Comparison of ENCODE assay signal across 17 cellular contexts in the genomic region with DNA sequence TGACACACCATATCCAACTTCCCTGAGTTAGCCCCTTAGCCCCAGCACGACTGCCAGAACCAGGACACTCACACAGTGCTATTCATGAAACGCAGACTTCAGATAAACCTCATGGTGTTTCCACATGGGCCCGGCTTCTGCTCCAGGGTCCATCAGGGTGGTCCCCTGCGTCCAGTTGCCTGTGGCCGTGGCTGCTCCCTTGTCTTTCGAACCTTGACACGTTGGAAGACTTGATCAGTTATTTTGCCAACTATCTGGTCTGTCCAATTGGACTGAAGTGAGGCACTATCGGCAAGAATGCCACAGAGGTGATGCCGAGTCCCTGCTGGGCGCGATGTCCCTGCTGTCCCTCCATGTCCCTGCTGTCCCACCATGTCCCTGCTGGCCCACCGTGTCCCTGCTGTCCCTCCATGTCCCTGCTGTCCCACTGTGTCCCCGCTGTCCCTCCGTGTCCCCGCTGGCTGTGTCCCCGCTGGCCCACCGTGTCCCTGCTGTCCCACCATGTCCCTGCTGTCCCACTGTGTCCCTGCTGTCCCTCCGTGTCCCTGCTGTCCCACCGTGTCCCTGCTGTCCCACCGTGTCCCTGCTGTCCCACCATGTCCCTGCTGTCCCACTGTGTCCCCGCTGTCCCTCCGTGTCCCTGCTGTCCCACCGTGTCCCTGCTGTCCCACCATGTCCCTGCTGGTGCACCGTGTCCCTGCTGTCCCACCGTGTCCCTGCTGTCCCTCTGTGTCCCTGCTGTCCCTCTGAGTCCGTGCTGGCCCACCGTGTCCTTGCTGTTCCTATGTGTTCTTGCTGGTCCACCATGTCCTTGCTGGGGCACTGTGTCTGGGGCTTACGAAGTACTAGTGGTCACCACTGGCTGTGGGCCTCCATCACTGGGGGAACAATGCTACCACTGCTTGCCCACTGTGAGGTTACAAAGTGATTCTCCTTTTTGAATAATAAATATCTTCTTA.
DNase-seq lines count a peak whose midpoint lies in the region; ATAC-seq and TF ChIP-seq lines count a peak whose summit lies in the region.
"Had no signal": no experiment of that assay in that cellular context is flagged by ENCODE, and none has a peak within 500 bp of the region (broad histone marks: within the 10 kb centered on the region; RNA-seq: fewer than 3 reads in every experiment).

No MANE protein-coding gene starts in this region.

- peak overlapping the region; percentile 75 for H4K91ac ChIP-seq in neuronal stem cell (ENCODE audit: low read depth, low read length, poor library complexity)

- H3K4me3 ChIP-seq in right cardiac atrium (ENCODE audit: low read length), result no peak overlapping the region
- no peak overlapping the region for H3K4me3 ChIP-seq in neuronal stem cell (ENCODE audit: low read length in 2 of 2)
- no peak overlapping the region for H3K4me3 ChIP-seq in aorta (ENCODE audit: low read length in 2 of 2)
- H3K4me3 ChIP-seq: GM23338, MG63 had no signal

- CTCF ChIA-PET in MCF 10A (lab: Yijun Ruan, JAX), result no interaction called here

- H4K8ac ChIP-seq in neuronal stem cell (ENCODE audit: low read depth, low read length), result peak overlapping the region; percentile 23

- H3K36me3 ChIP-seq in neuronal stem cell (replicated peaks in 1 of 2; ENCODE audit: control insufficient read depth in 2 of 2, insufficient read depth in 2 of 2, low read length in 2 of 2), result no peaks in the 10 kb centered on the region
- H3K36me3 ChIP-seq in aorta (ENCODE audit: control insufficient read depth in 1 of 2, insufficient read depth in 2 of 2, low read length in 1 of 2), result no peaks in the 10 kb centered on the region
- H3K36me3 ChIP-seq: MG63 had no signal

- H3K4me1 ChIP-seq in right cardiac atrium (ENCODE audit: control insufficient read depth, insufficient read depth, low read length), result no peaks in the 10 kb centered on the region
- H3K4me1 ChIP-seq in neuronal stem cell (ENCODE audit: control insufficient read depth in 2 of 2, insufficient read depth in 1 of 2, low read depth in 1 of 2, low read length in 2 of 2), result peaks cover 0 to 9% of the 10 kb centered on the region in 2 donors
- H3K4me1 ChIP-seq in aorta (ENCODE audit: control insufficient read depth in 1 of 2, insufficient read depth in 2 of 2, low read length in 2 of 2), result no peaks in the 10 kb centered on the region

- H3K79me1 ChIP-seq in neuronal stem cell (ENCODE audit: low read depth, low read length), result no peaks in the 10 kb centered on the region

- no peak overlapping the region for H2BK15ac ChIP-seq in neuronal stem cell (ENCODE audit: low read length)

- POLR2A ChIA-PET in MCF 10A (lab: Yijun Ruan, JAX), result no interaction called here

- H2AK5ac ChIP-seq in neuronal stem cell (ENCODE audit: low read depth, low read length), result peak overlapping the region; percentile 65

- ATAC-seq in right cardiac atrium (no peak), left cardiac atrium (no peak), left colon (no peak), aorta (ENCODE audit: low FRiP score) (no peak)
- ATAC-seq: PC-3 had no signal

- H3K9ac ChIP-seq in neuronal stem cell (ENCODE audit: low read depth, low read length, poor library complexity), result no peak overlapping the region
- H3K9ac ChIP-seq: KMS-11 had no signal

- no peak for TF ChIP-seq CTCF in MCF 10A (IDR thresholded peaks at IDR 0.05; ENCODE audit: unreplicated experiment)

- peak in 2 of 3 donors; percentile 2 to 43 for DNase-seq in right cardiac atrium
- no peak for DNase-seq in left cardiac atrium
- DNase-seq in left colon, result peak; percentile 1 to 17
- no peak for DNase-seq in neuronal stem cell (ENCODE audit: low spot score)
- DNase-seq in aorta, result peak; percentile 36 to 46
- DNase-seq in MCF 10A (ENCODE audit: unreplicated experiment), result no peak
- DNase-seq in central memory CD4-positive, alpha-beta T cell, result no peak
- DNase-seq in NCI-H2171 (lab: John Stamatoyannopoulos, UW), result no peak
- DNase-seq: GF-D8, MG63, NCI-H1105, NCI-H1694 treated with DMSO at 0.1 percent for 48 hours, PC-3 had no signal

- no peaks in the 10 kb centered on the region for H3K27me3 ChIP-seq in right cardiac atrium (ENCODE audit: control insufficient read depth, insufficient read depth)
- peaks cover 0 to 9% (median 0%) of the 10 kb centered on the region in 3 experiments for H3K27me3 ChIP-seq in neuronal stem cell (ENCODE audit: control insufficient read depth in 3 of 3, insufficient read depth in 3 of 3, low read depth in 1 of 3, low read length in 3 of 3)
- no peaks in the 10 kb centered on the region for H3K27me3 ChIP-seq in aorta (ENCODE audit: control insufficient read depth in 1 of 2, insufficient read depth in 2 of 2, low read length in 1 of 2)
- H3K27me3 ChIP-seq: MG63 had no signal

- no peak overlapping the region for H3K27ac Mint-ChIP-seq in MCF 10A (ENCODE audit: low read depth, unreplicated experiment)
- H3K27ac Mint-ChIP-seq: B cell; CD4-positive, alpha-beta T cell; GM23338 had no signal

- no peaks in the 10 kb centered on the region for H3K9me3 ChIP-seq in right cardiac atrium (ENCODE audit: control insufficient read depth, low read length)
- no peaks in the 10 kb centered on the region for H3K9me3 ChIP-seq in neuronal stem cell (replicated peaks in 1 of 2; ENCODE audit: control insufficient read depth in 2 of 2, insufficient read depth in 1 of 2, low read depth in 1 of 2, low read length in 2 of 2)
- H3K9me3 ChIP-seq in aorta (ENCODE audit: control insufficient read depth, low read length), result no peaks in the 10 kb centered on the region
- H3K9me3 ChIP-seq: MG63 had no signal

- peak overlapping the region; percentile 61 for H3K23ac ChIP-seq in neuronal stem cell (ENCODE audit: low read depth, low read length, poor library complexity)

- no peak overlapping the region for H2BK120ac ChIP-seq in neuronal stem cell (ENCODE audit: low read depth, low read length)

- intact Hi-C loops in right cardiac atrium (cut with DNase I), result loop anchor here in 2 of 4 donors (5.0 to 10.0 kb wide), 2 partner anchors 245 to 483 kb away; no protein-coding TSS in a partner anchor
- intact Hi-C loops in left cardiac atrium (cut with DNase I), result no loop called here
- intact Hi-C loops in left colon (cut with DNase I, micrococcal nuclease), result no loop called here
- intact Hi-C loops in aorta (cut with DNase I), result no loop called here
- intact Hi-C loops in MCF 10A (cut with micrococcal nuclease), result no loop called here

- no peak overlapping the region for H3K4me2 ChIP-seq in neuronal stem cell (ENCODE audit: insufficient read depth, low read length, poor library complexity, severe bottlenecking)
- H3K4me2 ChIP-seq: GM23338, KMS-11 had no signal

- H2AFZ ChIP-seq in neuronal stem cell (ENCODE audit: low read length), result no peak overlapping the region

- no peaks in the 10 kb centered on the region for H3K4me1 Mint-ChIP-seq in MCF 10A (ENCODE audit: insufficient read depth, unreplicated experiment)
- H3K4me1 Mint-ChIP-seq: B cell had no signal

- no peak overlapping the region for H3K4me3 Mint-ChIP-seq in MCF 10A (ENCODE audit: unreplicated experiment)
- H3K4me3 Mint-ChIP-seq: B cell; CD4-positive, alpha-beta T cell; GM23338 had no signal

- H3K9me3 Mint-ChIP-seq in MCF 10A (ENCODE audit: unreplicated experiment), result no peaks in the 10 kb centered on the region

- no peaks in the 10 kb centered on the region for H3K27me3 Mint-ChIP-seq in MCF 10A (ENCODE audit: insufficient read depth, unreplicated experiment)
- H3K27me3 Mint-ChIP-seq: B cell had no signal

- no peak overlapping the region for H2BK12ac ChIP-seq in neuronal stem cell (ENCODE audit: low read length)

- no TSS peak for BruUV-seq in MCF 10A (replicated peaks; lab: Mats Ljungman, UMichigan)

- peak overlapping the region; percentile 64 for H3K14ac ChIP-seq in neuronal stem cell (ENCODE audit: low read length)

- no peak overlapping the region for H2BK5ac ChIP-seq in neuronal stem cell (ENCODE audit: low read length)

- H3K4ac ChIP-seq in neuronal stem cell (ENCODE audit: low read length), result no peak overlapping the region

- H3K27ac ChIP-seq in right cardiac atrium (ENCODE audit: low read length) (no peak overlapping the region), neuronal stem cell (replicated peaks; ENCODE audit: low read length) (no peak overlapping the region), aorta (ENCODE audit: low read depth in 1 of 2, low read length in 2 of 2) (no peak overlapping the region)
- H3K27ac ChIP-seq: KMS-11 had no signal

- H3K36me3 Mint-ChIP-seq in MCF 10A (ENCODE audit: insufficient read depth, unreplicated experiment), result no peaks in the 10 kb centered on the region

- peak overlapping the region; percentile 78 for H3K18ac ChIP-seq in neuronal stem cell (ENCODE audit: low read length)

- WGBS in right cardiac atrium, result 77% methylated on average over 27 of the region's 28 CpGs
- WGBS in neuronal stem cell (ENCODE audit: extremely low coverage in 2 of 2, insufficient read length in 2 of 2, insufficient replicate concordance in 1 of 2), 2 donors, result no CpG with 5 or more reads among the region's 28 CpGs
- 81 to 85% methylated on average over 24 to 28 of the region's 28 CpGs for WGBS in aorta, 2 donors

Comparison
In these comparisons a context has a peak if more than half of its experiments do, and no peak if none do; other contexts are left out.
1. DNase-seq: peak in right cardiac atrium (2 of 3), left colon (2 of 2) and aorta (2 of 2); none in left cardiac atrium (single experiment), neuronal stem cell (single experiment), MCF 10A (single experiment), central memory CD4-positive, alpha-beta T cell (single experiment) and NCI-H2171 (single experiment).